Comparison of ENCODE assay signal across 8 cellular contexts in genomic region chr11:67482736-67483497, GRCh38. TPM values are rescaled to one million over a fixed set of nuclear protein-coding genes. Genes with fewer than 3 reads are reported as not detected.
DNase-seq lines count a peak whose midpoint lies in the region; ATAC-seq and TF ChIP-seq lines count a peak whose summit lies in the region.

Gene AIP, plus strand, starts transcription at chr11:67483026. Its CDS starts 133 bp downstream, at chr11:67483159.

- peak within 1 kb of the TSS; percentile 83 for H3K4me3 Mint-ChIP-seq in activated T-helper 2 cell treated with anti-CD3 and anti-CD28 coated beads, Interferon-gamma antibody, Interleukin-2, Interleukin-4, amounts not matched to agents 10 μg/mL and 5 μg/mL and 100 μg/mL, durations not matched to agents 14 hours and 24 hours and 36 hours (ENCODE audit: low read depth)
- H3K4me3 Mint-ChIP-seq in natural killer cell = peak within 1 kb of the TSS; percentile 99

- no peaks in the 10 kb centered on the region for H3K27me3 ChIP-seq in RWPE2 (ENCODE audit: insufficient read depth, poor library complexity, severe bottlenecking)

- peaks cover 7% of the 10 kb centered on the region for H3K36me3 ChIP-seq in RWPE2 (ENCODE audit: low read depth)

- H3K27ac Mint-ChIP-seq in activated T-helper 2 cell treated with anti-CD3 and anti-CD28 coated beads, Interferon-gamma antibody, Interleukin-2, Interleukin-4, amounts not matched to agents 10 μg/mL and 5 μg/mL and 100 μg/mL, durations not matched to agents 14 hours and 24 hours and 36 hours = peak within 1 kb of the TSS; percentile 99
- H3K27ac Mint-ChIP-seq in natural killer cell = peak within 1 kb of the TSS; percentile 97 to 98

- H3K27ac ChIP-seq in RWPE2 (ENCODE audit: poor library complexity, severe bottlenecking) = peak within 1 kb of the TSS; percentile 40

- intact Hi-C loops in activated T-helper 2 cell treated with anti-CD3 and anti-CD28 coated beads, Interferon-gamma antibody, Interleukin-2, Interleukin-4, amounts not matched to agents 10 μg/mL and 5 μg/mL and 100 μg/mL, durations not matched to agents 14 hours and 24 hours and 36 hours (cut with micrococcal nuclease) = loop anchor here (1.0 to 10.0 kb wide), 4 partner anchors 14 to 196 kb away; partner anchors contain the start of genes ANKRD13D, POLD4 and TMEM134
- intact Hi-C loops in natural killer cell (cut with micrococcal nuclease) = loop anchor here (1.0 to 5.0 kb wide), 2 partner anchors 14 to 81 kb away; partner anchors contain the start of genes PPP1CA, TBC1D10C and TMEM134

- DNase-seq in ELF-1 (ENCODE audit: low read depth, low spot score) = peak; percentile 99
- peak; percentile 98 for DNase-seq in H4 (ENCODE audit: low spot score)
- peak; percentile 97 for DNase-seq in LoVo (ENCODE audit: low spot score)
- peak; percentile 95 for DNase-seq in RWPE2 (ENCODE audit: low spot score)
- DNase-seq in activated T-helper 2 cell treated with anti-CD3 and anti-CD28 coated beads, Interferon-gamma antibody, Interleukin-2, Interleukin-4, amounts not matched to agents 10 μg/mL and 5 μg/mL and 100 μg/mL, durations not matched to agents 14 hours and 24 hours and 36 hours (ENCODE audit: low spot score) = peak; percentile 98
- peak; percentile 97 for DNase-seq in fibroblast of mammary gland (ENCODE audit: low read depth)
- peak; percentile 95 for DNase-seq in natural killer cell
- DNase-seq in stimulated activated naive CD4-positive, alpha-beta T cell treated with Interleukin-2 at 50 U/mL for 16 hours (lab: John Stamatoyannopoulos, UW) = peak; percentile 98

- peaks cover 31% of the 10 kb centered on the region for H3K36me3 Mint-ChIP-seq in activated T-helper 2 cell treated with anti-CD3 and anti-CD28 coated beads, Interferon-gamma antibody, Interleukin-2, Interleukin-4, amounts not matched to agents 10 μg/mL and 5 μg/mL and 100 μg/mL, durations not matched to agents 14 hours and 24 hours and 36 hours (ENCODE audit: low read depth)
- no peaks in the 10 kb centered on the region for H3K36me3 Mint-ChIP-seq in natural killer cell

- H3K4me3 ChIP-seq in RWPE2 (ENCODE audit: severe bottlenecking) (peak within 1 kb of the TSS; percentile 42), fibroblast of mammary gland (ENCODE audit: control insufficient read depth, low read depth, low read length) (peak within 1 kb of the TSS; percentile 66)

- TF ChIP-seq CTCF in RWPE2 (IDR thresholded peaks at IDR 0.05; ENCODE audit: poor library complexity, severe bottlenecking) = no peak
- no peak for TF ChIP-seq CTCF in fibroblast of mammary gland (conservative IDR thresholded peaks at IDR 0.05; ENCODE audit: control insufficient read depth, insufficient read depth, low read depth, low read length)
- no peak for TF ChIP-seq CTCF in natural killer cell (IDR thresholded peaks at IDR 0.05)

- peaks cover 41% of the 10 kb centered on the region for H3K4me1 Mint-ChIP-seq in activated T-helper 2 cell treated with anti-CD3 and anti-CD28 coated beads, Interferon-gamma antibody, Interleukin-2, Interleukin-4, amounts not matched to agents 10 μg/mL and 5 μg/mL and 100 μg/mL, durations not matched to agents 14 hours and 24 hours and 36 hours (ENCODE audit: low read depth)
- H3K4me1 Mint-ChIP-seq in natural killer cell = peaks cover 48 to 50% of the 10 kb centered on the region in 2 donors

- H3K4me1 ChIP-seq in RWPE2 (ENCODE audit: insufficient read depth, poor library complexity, severe bottlenecking) = peaks cover 11% of the 10 kb centered on the region

- H3K27me3 Mint-ChIP-seq in activated T-helper 2 cell treated with anti-CD3 and anti-CD28 coated beads, Interferon-gamma antibody, Interleukin-2, Interleukin-4, amounts not matched to agents 10 μg/mL and 5 μg/mL and 100 μg/mL, durations not matched to agents 14 hours and 24 hours and 36 hours (ENCODE audit: low read depth) = no peaks in the 10 kb centered on the region
- H3K27me3 Mint-ChIP-seq in natural killer cell (ENCODE audit: low read depth in 2 of 2) = no peaks in the 10 kb centered on the region

- H3K9me3 Mint-ChIP-seq in activated T-helper 2 cell treated with anti-CD3 and anti-CD28 coated beads, Interferon-gamma antibody, Interleukin-2, Interleukin-4, amounts not matched to agents 10 μg/mL and 5 μg/mL and 100 μg/mL, durations not matched to agents 14 hours and 24 hours and 36 hours = no peaks in the 10 kb centered on the region
- H3K9me3 Mint-ChIP-seq in natural killer cell = no peaks in the 10 kb centered on the region

- no peaks in the 10 kb centered on the region for H3K9me3 ChIP-seq in RWPE2 (ENCODE audit: severe bottlenecking)

- ATAC-seq in RWPE2 (ENCODE audit: low read depth) (peak; percentile 99), natural killer cell (peak; percentile 86 to 96 (median 92))

RNA-seq across cellular contexts. Expression of gene AIP, which starts in this region (rescaled TPM):
- total RNA-seq in H4 (2014; rRNA removed; shearing (Covaris generic)) = 69.9 and 83.0 TPM in 2 replicates
- 190 and 191 TPM in 2 replicates for total RNA-seq in activated T-helper 2 cell treated with anti-CD3 and anti-CD28 coated beads, Interferon-gamma antibody, Interleukin-2, Interleukin-4, amounts not matched to agents 10 μg/mL and 5 μg/mL and 100 μg/mL, durations not matched to agents 14 hours and 24 hours and 36 hours
- total RNA-seq in natural killer cell = 100 to 1,000 TPM in 1 of 3 donors, 10 to 100 TPM in 2; 93.3 to 113 (median 98.1) TPM

Comparison
In these comparisons a context has a peak if more than half of its experiments do, and no peak if none do; other contexts are left out.
1. Peak in every context shown above with its lines: DNase-seq, ATAC-seq, H3K4me3 ChIP-seq and H3K27ac ChIP-seq.